30 cellular contexts compared by ENCODE assay signal in genomic region chr5:3131161-3131560, GRCh38.
"Had no signal": no experiment of that assay in that cellular context is flagged by ENCODE, and none has a peak within 500 bp of the region (broad histone marks: within the 10 kb centered on the region; RNA-seq: fewer than 3 reads in every experiment).

No MANE protein-coding gene starts in this region.

- H3K27ac ChIP-seq: brain microvascular endothelial cell, coronary artery, dorsolateral prefrontal cortex, esophagus muscularis mucosa, foreskin keratinocyte, gastroesophageal sphincter, heart right ventricle had no signal

- FAIRE-seq: astrocyte, bronchial epithelial cell had no signal

- H3K27me3 ChIP-seq: brain microvascular endothelial cell, foreskin keratinocyte had no signal

- ATAC-seq: activated T-cell treated with anti-CD3 and anti-CD28 coated beads, Interleukin-2, amount 50 U/mL, for 4 hours; activated T-helper 17 cell treated with anti-CD3 and anti-CD28 coated beads, Interleukin-2, amount 50 U/mL, for 72 hours; foreskin keratinocyte; gastroesophageal sphincter; heart right ventricle had no signal

- H3K4me1 ChIP-seq: esophagus muscularis mucosa, foreskin keratinocyte, gastroesophageal sphincter, heart right ventricle had no signal

- H3K4me3 Mint-ChIP-seq: activated CD4-positive, alpha-beta memory T cell treated with anti-CD3 and anti-CD28 coated beads, Interleukin-2, amount 10 ng/mL, durations not matched to agents 7 days and 5 days; activated CD4-positive, alpha-beta T cell treated with anti-CD3 and anti-CD28 coated beads, Interleukin-2, amount 10 ng/mL, durations not matched to agents 7 days and 5 days; activated naive CD8-positive, alpha-beta T cell; activated T-cell treated with anti-CD3 and anti-CD28 coated beads, Interleukin-2, amount 50 U/mL, for 4 hours; activated T-helper 17 cell treated with anti-CD3 and anti-CD28 coated beads, Interleukin-2, amount 50 U/mL, for 72 hours; central memory CD8-positive, alpha-beta T cell; dendritic cell treated with granulocyte-macrophage colony-stimulating factor and Interleukin-4, amounts not matched to agents 40 ng/mL and 50 ng/mL, for 4 days had no signal

- H3K36me3 ChIP-seq: brain microvascular endothelial cell, esophagus muscularis mucosa, gastroesophageal sphincter, heart right ventricle had no signal

- H3K9me3 ChIP-seq: esophagus muscularis mucosa, gastroesophageal sphincter had no signal

- H3K27ac Mint-ChIP-seq: activated CD4-positive, alpha-beta memory T cell treated with anti-CD3 and anti-CD28 coated beads, Interleukin-2, amount 10 ng/mL, durations not matched to agents 7 days and 5 days; activated CD4-positive, alpha-beta T cell treated with anti-CD3 and anti-CD28 coated beads, Interleukin-2, amount 10 ng/mL, durations not matched to agents 7 days and 5 days; activated naive CD8-positive, alpha-beta T cell; activated T-helper 17 cell treated with anti-CD3 and anti-CD28 coated beads, Interleukin-2, amount 50 U/mL, for 72 hours; dendritic cell treated with granulocyte-macrophage colony-stimulating factor and Interleukin-4, amounts not matched to agents 40 ng/mL and 50 ng/mL, for 4 days had no signal

- H3K4me3 ChIP-seq: coronary artery, dorsolateral prefrontal cortex, esophagus muscularis mucosa, gastroesophageal sphincter, heart right ventricle had no signal

- H3K27me3 Mint-ChIP-seq: activated CD4-positive, alpha-beta memory T cell treated with anti-CD3 and anti-CD28 coated beads, Interleukin-2, amount 10 ng/mL, durations not matched to agents 7 days and 5 days; activated CD4-positive, alpha-beta T cell treated with anti-CD3 and anti-CD28 coated beads, Interleukin-2, amount 10 ng/mL, durations not matched to agents 7 days and 5 days; activated naive CD8-positive, alpha-beta T cell; activated T-helper 17 cell treated with anti-CD3 and anti-CD28 coated beads, Interleukin-2, amount 50 U/mL, for 72 hours; central memory CD8-positive, alpha-beta T cell; dendritic cell treated with granulocyte-macrophage colony-stimulating factor and Interleukin-4, amounts not matched to agents 40 ng/mL and 50 ng/mL, for 4 days had no signal

- H3K4me1 Mint-ChIP-seq: activated CD4-positive, alpha-beta memory T cell treated with anti-CD3 and anti-CD28 coated beads, Interleukin-2, amount 10 ng/mL, durations not matched to agents 7 days and 5 days; activated CD4-positive, alpha-beta T cell treated with anti-CD3 and anti-CD28 coated beads, Interleukin-2, amount 10 ng/mL, durations not matched to agents 7 days and 5 days; activated T-helper 17 cell treated with anti-CD3 and anti-CD28 coated beads, Interleukin-2, amount 50 U/mL, for 72 hours; central memory CD8-positive, alpha-beta T cell had no signal

- DNase-seq: activated CD4-positive, alpha-beta memory T cell treated with anti-CD3 and anti-CD28 coated beads, Interleukin-2, amount 10 ng/mL, durations not matched to agents 7 days and 5 days; activated CD4-positive, alpha-beta T cell treated with anti-CD3 and anti-CD28 coated beads for 1 hour; activated CD4-positive, alpha-beta T cell treated with anti-CD3 and anti-CD28 coated beads for 4 hours; activated CD4-positive, alpha-beta T cell treated with anti-CD3 and anti-CD28 coated beads, Interleukin-2, amount 10 ng/mL, durations not matched to agents 7 days and 5 days; activated CD4-positive, alpha-beta T cell treated with anti-CD3 and anti-CD28 coated beads, Interleukin-2, amount 50 U/mL, for 4 hours; activated CD8-positive, alpha-beta memory T cell treated with anti-CD3 and anti-CD28 coated beads, Interleukin-2, amount 50 U/mL, for 48 hours; activated effector memory CD4-positive, alpha-beta T cell treated with Interleukin-2 at 50 U/mL for 16 hours; activated gamma-delta T cell treated with Interleukin-2 at 50 U/mL for 16 hours; activated naive CD4-positive, alpha-beta T cell treated with anti-CD3 and anti-CD28 coated beads, Interleukin-2, amount 50 U/mL, for 16 hours; activated naive CD4-positive, alpha-beta T cell treated with Interleukin-2 at 50 U/mL for 16 hours; activated T-cell treated with anti-CD3 and anti-CD28 coated beads for 4 hours; activated T-cell treated with anti-CD3 and anti-CD28 coated beads, Interleukin-2, amount 50 U/mL, for 4 hours; amniotic stem cell; anterior cingulate cortex; brain microvascular endothelial cell; dorsolateral prefrontal cortex; effector memory CD4-positive, alpha-beta T cell; erythroblast; foreskin keratinocyte; heart right ventricle; T-helper 2 cell had no signal

- H3K36me3 Mint-ChIP-seq: activated naive CD8-positive, alpha-beta T cell had no signal
